In the genomic region with DNA sequence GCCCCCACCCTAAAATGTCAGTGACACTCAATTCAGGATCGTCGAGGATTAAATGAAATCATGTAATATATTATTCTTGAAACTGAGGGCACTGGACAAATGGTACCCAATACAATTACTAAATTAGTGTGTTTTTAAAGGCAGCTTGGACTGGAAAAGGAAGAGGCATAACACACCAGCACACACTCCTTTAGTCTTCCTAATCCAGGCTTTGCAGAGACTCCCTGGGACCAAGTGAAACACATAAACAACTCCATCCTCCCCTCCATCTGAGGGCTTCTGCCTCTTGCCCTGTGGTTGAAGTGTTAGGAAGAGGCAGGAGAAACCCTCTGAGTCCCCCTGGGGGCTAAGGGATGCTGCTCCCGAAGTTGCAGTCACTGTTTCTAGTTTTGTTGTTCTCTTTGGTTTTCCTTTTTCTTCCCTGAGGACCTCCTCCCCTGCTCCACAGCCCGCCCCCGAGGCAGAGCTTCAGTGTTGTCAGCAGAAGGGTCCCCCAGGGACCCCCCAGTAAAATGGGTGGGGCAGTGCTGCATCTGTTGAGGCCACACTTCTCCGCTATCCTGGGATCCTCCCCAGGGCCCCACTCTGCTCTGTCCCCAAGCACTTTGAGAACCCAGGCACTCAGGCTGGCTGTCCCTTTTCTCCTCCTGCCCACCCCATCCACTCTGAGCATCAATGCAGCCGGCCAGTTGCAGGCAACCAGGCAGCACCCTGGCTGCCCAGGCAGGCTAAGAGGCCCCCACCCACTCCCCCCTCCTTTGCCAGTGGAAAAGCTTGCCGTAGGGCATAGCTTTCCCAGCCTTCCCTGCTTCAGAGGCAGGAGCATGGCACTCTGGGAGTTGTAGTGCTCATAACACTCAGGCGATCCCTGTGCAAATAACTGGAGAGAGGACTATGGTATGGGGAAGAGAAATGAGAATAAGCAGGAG, we compare ENCODE assay signal across 8 cellular contexts. TPM values are rescaled to one million over a fixed set of nuclear protein-coding genes. Genes with fewer than 3 reads are reported as not detected.
DNase-seq lines count a peak whose midpoint lies in the region; ATAC-seq, FAIRE-seq and TF ChIP-seq lines count a peak whose summit lies in the region.

No MANE protein-coding gene starts in this region.

- no peaks in the 10 kb centered on the region for H3K9me3 Mint-ChIP-seq in brain
- H3K9me3 Mint-ChIP-seq in stimulated activated memory B cell treated with anti-CD40 and anti-IgM and Interleukin-4, amounts not matched to agents 10 μg/mL and 1 μg/mL and 100 μg/mL, for 72 hours = no peaks in the 10 kb centered on the region

- DNase-seq in D721Med (ENCODE audit: insufficient read length, low spot score) (peak; percentile 87), NCI-H1694 (lab: John Stamatoyannopoulos, UW) (peak; percentile 35), SKM-1 treated with dmso at 0.1 percent for 144 hours (lab: John Stamatoyannopoulos, UW; ENCODE audit: unreplicated experiment) (no peak), T-helper 9 cell (no peak)

- no peaks in the 10 kb centered on the region for H3K27me3 Mint-ChIP-seq in brain
- H3K27me3 Mint-ChIP-seq in stimulated activated memory B cell treated with anti-CD40 and anti-IgM and Interleukin-4, amounts not matched to agents 10 μg/mL and 1 μg/mL and 100 μg/mL, for 72 hours = no peaks in the 10 kb centered on the region

- H3K4me3 Mint-ChIP-seq in brain = peak overlapping the region; percentile 68 to 80 (median 75)
- no peak overlapping the region for H3K4me3 Mint-ChIP-seq in stimulated activated memory B cell treated with anti-CD40 and anti-IgM and Interleukin-4, amounts not matched to agents 10 μg/mL and 1 μg/mL and 100 μg/mL, for 72 hours

- no peak for ATAC-seq in stimulated activated memory B cell treated with anti-CD40 and anti-IgM and Interleukin-4, amounts not matched to agents 10 μg/mL and 1 μg/mL and 100 μg/mL, for 72 hours
- no peak for ATAC-seq in HG02938 (IDR thresholded peaks at IDR 0.05; ENCODE audit: unreplicated experiment)

- no peaks in the 10 kb centered on the region for H3K9me3 ChIP-seq in iPS-18c (ENCODE audit: control insufficient read depth, insufficient read depth, low read length)

- peaks cover 22% of the 10 kb centered on the region for H3K36me3 Mint-ChIP-seq in brain
- peaks cover 25% of the 10 kb centered on the region for H3K36me3 Mint-ChIP-seq in stimulated activated memory B cell treated with anti-CD40 and anti-IgM and Interleukin-4, amounts not matched to agents 10 μg/mL and 1 μg/mL and 100 μg/mL, for 72 hours

- peaks cover 62% of the 10 kb centered on the region for H3K4me1 Mint-ChIP-seq in brain
- peaks cover 29% of the 10 kb centered on the region for H3K4me1 Mint-ChIP-seq in stimulated activated memory B cell treated with anti-CD40 and anti-IgM and Interleukin-4, amounts not matched to agents 10 μg/mL and 1 μg/mL and 100 μg/mL, for 72 hours

- peak overlapping the region; percentile 87 to 96 (median 92) for H3K27ac Mint-ChIP-seq in brain
- peak overlapping the region; percentile 37 for H3K27ac Mint-ChIP-seq in stimulated activated memory B cell treated with anti-CD40 and anti-IgM and Interleukin-4, amounts not matched to agents 10 μg/mL and 1 μg/mL and 100 μg/mL, for 72 hours

- no peak for TF ChIP-seq CTCF in D721Med (IDR thresholded peaks at IDR 0.05; ENCODE audit: insufficient read depth, missing control alignments)
- no peak for TF ChIP-seq CTCF in brain (conservative IDR thresholded peaks at IDR 0.05)

- H3K4me3 ChIP-seq in iPS-18c (ENCODE audit: insufficient read depth, low read depth, low read length) = peak overlapping the region; percentile 29; the same call in 1 of the 2 replicates

- no peak for FAIRE-seq in D721Med (lab: Jason Lieb, UNC)

RNA-seq across cellular contexts. Expression of a gene that starts 5.9 kb away (rescaled TPM):
- 48.2 TPM for polyA plus RNA-seq in brain (ENCODE audit: insufficient read depth, low read depth, low replicate concordance)

RNA-seq across cellular contexts. Expression of a gene that starts 6.0 kb away (rescaled TPM):
- 72.7 TPM for polyA plus RNA-seq in brain (ENCODE audit: insufficient read depth, low read depth, low replicate concordance)

RNA-seq across cellular contexts. Expression of a gene that starts 25.4 kb away (rescaled TPM):
- polyA plus RNA-seq in brain (ENCODE audit: insufficient read depth, low read depth, low replicate concordance) = not detected

Comparison
In these comparisons a context has a peak if more than half of its experiments do, and no peak if none do; other contexts are left out.
1. DNase-seq: peak in D721Med (single experiment) and NCI-H1694 (single experiment); none in SKM-1 treated with dmso at 0.1 percent for 144 hours (single experiment) and T-helper 9 cell (single experiment).